8 cellular contexts compared by ENCODE assay signal in the genomic region with DNA sequence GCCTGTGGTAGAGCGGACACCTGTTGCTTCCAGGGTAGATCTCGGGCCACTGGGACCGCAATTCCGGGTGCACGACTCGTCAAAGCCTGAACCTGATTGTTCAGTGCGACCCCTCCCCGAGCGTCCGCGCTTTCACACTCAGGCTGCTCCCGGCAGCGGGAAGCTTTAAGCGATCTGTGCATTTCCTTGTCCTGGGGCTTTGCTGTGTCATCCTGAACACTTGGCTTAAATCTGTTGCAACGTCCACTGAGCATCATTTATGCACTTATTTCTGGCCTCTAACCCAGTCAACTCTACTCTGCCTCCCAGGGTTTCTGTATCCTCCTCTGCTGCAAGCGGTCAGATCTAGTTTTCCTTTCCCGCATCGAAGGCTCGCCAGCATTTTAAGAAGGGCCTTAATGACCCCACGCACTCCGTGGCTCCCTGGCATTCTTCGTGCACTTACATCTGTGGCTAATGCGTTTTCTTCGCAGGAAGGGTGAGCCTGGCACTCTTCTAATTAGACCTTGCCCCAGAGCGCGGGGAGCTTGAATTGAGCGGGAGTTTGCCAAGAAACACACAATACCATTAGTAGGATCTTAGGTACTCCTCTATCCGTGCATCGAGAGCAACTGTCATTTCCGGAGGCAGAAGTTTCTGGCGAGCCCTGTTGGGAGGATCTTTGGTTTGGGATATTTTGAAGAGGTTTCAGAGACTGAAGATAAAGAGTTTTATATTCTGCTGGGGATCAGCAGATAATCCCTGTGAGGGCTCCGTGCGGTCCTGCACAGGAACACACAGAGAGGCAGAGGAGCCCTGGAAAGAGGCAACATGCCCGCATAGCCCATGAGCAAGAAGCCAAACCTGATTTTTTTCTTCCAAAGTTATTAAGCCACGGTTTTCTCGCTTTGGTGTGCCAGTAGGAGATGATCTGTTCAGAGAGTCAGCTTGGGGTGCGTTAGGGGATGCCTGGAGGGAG. TPM values are rescaled to one million over a fixed set of nuclear protein-coding genes. Genes with fewer than 3 reads are reported as not detected.
A peak's percentile ranks its signal among the peaks of the same experiment; 100 is the strongest.
DNase-seq lines count a peak whose midpoint lies in the region; ATAC-seq, FAIRE-seq and TF ChIP-seq lines count a peak whose summit lies in the region.

No MANE protein-coding gene starts in this region.

- no peaks in the 10 kb centered on the region for H3K36me3 ChIP-seq in body of pancreas (replicated peaks in 1 of 2; ENCODE audit: insufficient read depth in 1 of 2, low read depth in 2 of 2)
- no peaks in the 10 kb centered on the region for H3K36me3 ChIP-seq in kidney (ENCODE audit: control insufficient read depth in 1 of 2, insufficient read depth in 2 of 2, low read length in 2 of 2)

- CTCF ChIA-PET in AG04450 (lab: Charles Lee), result no interaction called here

- no peaks in the 10 kb centered on the region for H3K27me3 ChIP-seq in AG04450 (ENCODE audit: control insufficient read depth, insufficient read depth, low read length)
- no peaks in the 10 kb centered on the region for H3K27me3 ChIP-seq in body of pancreas

- TF ChIP-seq CTCF in AG04450 (IDR thresholded peaks at IDR 0.05; ENCODE audit: low read depth, low read length), result no peak
- no peak for TF ChIP-seq CTCF in body of pancreas (IDR thresholded peaks at IDR 0.05)
- TF ChIP-seq CTCF in kidney (IDR thresholded peaks at IDR 0.05; ENCODE audit: borderline replicate concordance, extremely low read depth, insufficient read depth), result no peak

- DNase-seq in AG04450 (ENCODE audit: low read depth, low spot score) (no peak), body of pancreas (peak in 1 of 4 donors; percentile 24), kidney (no peak)

- peaks cover 51% of the 10 kb centered on the region for H3K27me3 Mint-ChIP-seq in stimulated activated naive CD8-positive, alpha-beta T cell treated with anti-CD3 and anti-CD28 coated beads, Interleukin-15, Interleukin-2, amounts not matched to agents 100 ng/mL and 50 ng/mL, for 24 hours

- no peak overlapping the region for H3K27ac Mint-ChIP-seq in stimulated activated naive CD8-positive, alpha-beta T cell treated with anti-CD3 and anti-CD28 coated beads, Interleukin-15, Interleukin-2, amounts not matched to agents 100 ng/mL and 50 ng/mL, for 24 hours

- intact Hi-C loops in body of pancreas (cut with DNase I) (no loop called here), kidney (cut with DNase I) (no loop called here)

- no peak for TF ChIP-seq POLR2A in body of pancreas (IDR thresholded peaks at IDR 0.05)

- POLR2A ChIA-PET in AG04450 (lab: Yijun Ruan, JAX), result no interaction called here

- WGBS in body of pancreas, 2 donors, result 21 to 27% methylated on average over 35 to 37 of the region's 37 CpGs

- no peak overlapping the region for H3K9ac ChIP-seq in kidney (ENCODE audit: low read length in 2 of 2)

- no peaks in the 10 kb centered on the region for H3K9me3 Mint-ChIP-seq in stimulated activated naive CD8-positive, alpha-beta T cell treated with anti-CD3 and anti-CD28 coated beads, Interleukin-15, Interleukin-2, amounts not matched to agents 100 ng/mL and 50 ng/mL, for 24 hours

- H3K4me3 Mint-ChIP-seq in stimulated activated naive CD8-positive, alpha-beta T cell treated with anti-CD3 and anti-CD28 coated beads, Interleukin-15, Interleukin-2, amounts not matched to agents 100 ng/mL and 50 ng/mL, for 24 hours, result peak overlapping the region; percentile 73

- H3K9me3 ChIP-seq in AG04450 (ENCODE audit: control insufficient read depth, insufficient read depth, low read length) (no peaks in the 10 kb centered on the region; the same call in 1 of the 2 replicates), body of pancreas (no peaks in the 10 kb centered on the region), kidney (ENCODE audit: control insufficient read depth in 1 of 2, low read length in 2 of 2) (no peaks in the 10 kb centered on the region)

- no peak for FAIRE-seq in kidney (lab: Jason Lieb, UNC)

- ATAC-seq in HG02759 (IDR thresholded peaks at IDR 0.05; ENCODE audit: unreplicated experiment), result peak; percentile 10
- ATAC-seq in body of pancreas, result peak; percentile 31
- ATAC-seq in HG02623 (IDR thresholded peaks at IDR 0.05; ENCODE audit: unreplicated experiment), result no peak
- ATAC-seq in HG03175 (IDR thresholded peaks at IDR 0.05; ENCODE audit: unreplicated experiment), result no peak
- no peak for ATAC-seq in GM21526 (IDR thresholded peaks at IDR 0.05; ENCODE audit: low FRiP score, unreplicated experiment)

- H3K4me1 ChIP-seq in body of pancreas (peaks cover 16% of the 10 kb centered on the region), kidney (ENCODE audit: control insufficient read depth in 1 of 2, insufficient read depth in 1 of 2, low read depth in 1 of 2, low read length in 2 of 2) (peaks cover 0 to 6% of the 10 kb centered on the region in 2 donors)

- peaks cover 15% of the 10 kb centered on the region for H3K4me1 Mint-ChIP-seq in stimulated activated naive CD8-positive, alpha-beta T cell treated with anti-CD3 and anti-CD28 coated beads, Interleukin-15, Interleukin-2, amounts not matched to agents 100 ng/mL and 50 ng/mL, for 24 hours (ENCODE audit: low read depth)

- H3K4me3 ChIP-seq in AG04450 (ENCODE audit: low read depth, low read length) (peak overlapping the region; percentile 61), body of pancreas (peak overlapping the region; percentile 48 to 65), kidney (ENCODE audit: low read length in 2 of 2) (peak overlapping the region; percentile 71 to 78)

- H3K27ac ChIP-seq in AG04450 (ENCODE audit: low read depth, low read length) (no peak overlapping the region), body of pancreas (no peak overlapping the region), kidney (ENCODE audit: low read depth in 2 of 2, low read length in 2 of 2) (no peak overlapping the region)

- H3K36me3 Mint-ChIP-seq in stimulated activated naive CD8-positive, alpha-beta T cell treated with anti-CD3 and anti-CD28 coated beads, Interleukin-15, Interleukin-2, amounts not matched to agents 100 ng/mL and 50 ng/mL, for 24 hours (ENCODE audit: low read depth), result no peaks in the 10 kb centered on the region

RNA-seq across cellular contexts. Expression of a gene that starts 0.7 kb away (rescaled TPM):
- 2.0 and 2.2 TPM in 2 replicates for polyA plus RNA-seq in AG04450 (2011; rRNA removed)
- 0.91 and 1.9 TPM in 2 replicates for polyA minus RNA-seq in AG04450 (2011; rRNA and poly(A)+ RNA removed)
- total RNA-seq in body of pancreas, result 1 to 10 TPM in 1 of 2 donors, not detected in 1; 1.0 TPM
- total RNA-seq in kidney, result 6.1 TPM
- polyA plus RNA-seq in kidney (ENCODE audit: insufficient read depth, low read depth, low replicate concordance), result 15.2 TPM

Comparison
In these comparisons a context has a peak if more than half of its experiments do, and no peak if none do; other contexts are left out.
1. ATAC-seq: peak in HG02759 (single experiment) and body of pancreas (single experiment); none in HG02623 (single experiment), HG03175 (single experiment) and GM21526 (single experiment).
2. Peak in every context shown above with its lines, with median percentiles within 50 percentile points of each other: H3K4me3 ChIP-seq.